18 cellular contexts compared by ENCODE assay signal in the genomic region with DNA sequence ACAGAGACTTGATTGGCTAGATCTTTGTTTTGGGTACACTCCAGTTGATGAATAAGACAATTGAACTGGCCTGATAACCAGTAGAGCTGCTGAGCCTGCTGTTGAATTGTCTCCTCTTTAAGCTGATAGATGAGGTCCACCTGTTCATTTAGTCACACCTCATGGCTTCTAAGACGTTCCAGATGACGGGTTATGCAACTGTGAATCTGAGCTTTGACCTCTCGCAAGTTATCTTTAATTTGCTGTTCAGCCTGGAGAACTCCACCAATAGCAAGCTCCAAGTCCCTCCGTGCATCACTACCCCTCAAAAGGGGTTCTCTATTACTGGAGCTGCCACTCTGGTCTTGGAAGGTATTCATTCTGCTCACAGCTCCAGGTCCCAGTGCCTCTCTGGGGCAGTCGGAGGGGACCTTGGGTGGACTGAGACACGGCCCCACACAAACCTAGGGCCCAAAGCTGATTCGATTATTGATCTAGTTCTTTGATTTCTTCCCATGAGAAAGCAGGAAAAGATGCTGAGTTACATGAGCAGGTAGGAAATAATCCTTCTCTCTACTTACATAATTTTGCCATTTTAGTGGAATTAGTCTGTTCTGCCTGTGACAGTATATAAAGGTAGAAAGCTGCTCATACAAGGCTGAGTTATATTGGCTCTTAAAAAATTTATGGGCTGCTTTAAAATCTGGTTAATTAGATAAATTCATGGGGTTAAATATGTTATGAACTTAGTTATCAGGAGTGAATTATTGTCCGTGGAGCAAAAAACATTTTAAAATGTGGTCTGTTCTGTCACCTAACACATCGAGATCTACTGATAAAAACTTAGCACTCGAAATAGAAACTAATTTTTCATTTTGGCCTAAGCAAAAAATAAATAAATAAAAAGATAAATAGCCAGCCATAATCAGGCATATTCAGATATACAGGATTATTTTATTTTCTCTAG. TPM values are rescaled to one million over a fixed set of nuclear protein-coding genes. Genes with fewer than 3 reads are reported as not detected.
DNase-seq lines count a peak whose midpoint lies in the region; ATAC-seq lines count a peak whose summit lies in the region.
"Had no signal": no experiment of that assay in that cellular context is flagged by ENCODE, and none has a peak within 500 bp of the region (broad histone marks: within the 10 kb centered on the region; RNA-seq: fewer than 3 reads in every experiment).

No MANE protein-coding gene starts in this region.

- ATAC-seq in GM18861 (IDR thresholded peaks at IDR 0.05; ENCODE audit: unreplicated experiment) (peak; percentile 34), GM19468 (IDR thresholded peaks at IDR 0.05; ENCODE audit: extremely low read depth, unreplicated experiment) (peak; percentile 63), HG03354 (IDR thresholded peaks at IDR 0.05; ENCODE audit: poor library complexity, severe bottlenecking, unreplicated experiment) (peak; percentile 63), HG03097 (IDR thresholded peaks at IDR 0.05; ENCODE audit: low FRiP score, unreplicated experiment) (no peak)
- no peak for ATAC-seq in natural killer cell treated with Interleukin-12 subunit alpha and Interleukin-12 subunit beta and Interleukin-15 and Interleukin-18, amount 100 ng/mL, for 72 hours
- ATAC-seq: T-cell had no signal

- no peak for DNase-seq in natural killer cell treated with Interleukin-12 subunit alpha and Interleukin-12 subunit beta and Interleukin-15 and Interleukin-18, amount 100 ng/mL, for 72 hours (ENCODE audit: low spot score)
- no peak for DNase-seq in COLO829 (ENCODE audit: low spot score)
- no peak for DNase-seq in NCI-H2171 treated with DMSO at 0.1 percent for 48 hours (lab: John Stamatoyannopoulos, UW)
- DNase-seq: GF-D8, head of caudate nucleus, NCI-H1930, T-cell, testis had no signal

- peaks cover 13% of the 10 kb centered on the region for H3K36me3 Mint-ChIP-seq in natural killer cell treated with Interleukin-12 subunit alpha and Interleukin-12 subunit beta and Interleukin-15 and Interleukin-18, amount 100 ng/mL, for 72 hours

- no peaks in the 10 kb centered on the region for H3K27me3 Mint-ChIP-seq in natural killer cell treated with Interleukin-12 subunit alpha and Interleukin-12 subunit beta and Interleukin-15 and Interleukin-18, amount 100 ng/mL, for 72 hours
- H3K27me3 Mint-ChIP-seq: T-cell had no signal

- peaks cover 3% of the 10 kb centered on the region for H3K9me3 Mint-ChIP-seq in natural killer cell treated with Interleukin-12 subunit alpha and Interleukin-12 subunit beta and Interleukin-15 and Interleukin-18, amount 100 ng/mL, for 72 hours

- H3K4me1 Mint-ChIP-seq in natural killer cell treated with Interleukin-12 subunit alpha and Interleukin-12 subunit beta and Interleukin-15 and Interleukin-18, amount 100 ng/mL, for 72 hours (ENCODE audit: low read depth in 2 of 2) = peaks cover 50 to 55% of the 10 kb centered on the region in 2 donors

- H3K27ac Mint-ChIP-seq in natural killer cell treated with Interleukin-12 subunit alpha and Interleukin-12 subunit beta and Interleukin-15 and Interleukin-18, amount 100 ng/mL, for 72 hours = peak overlapping the region; percentile 88 to 98
- H3K27ac Mint-ChIP-seq: activated T-helper 1 cell treated with anti-CD3 and anti-CD28 coated beads, Interleukin-12 subunit alpha, Interleukin-12 subunit beta, Interleukin-2, Interleukin-4 antibody, amounts not matched to agents 30 ng/mL and 10 ng/mL and 1 ng/mL, durations not matched to agents 14 hours and 24 hours and 36 hours; T-cell had no signal

- H3K4me3 Mint-ChIP-seq in natural killer cell treated with Interleukin-12 subunit alpha and Interleukin-12 subunit beta and Interleukin-15 and Interleukin-18, amount 100 ng/mL, for 72 hours = peak overlapping the region; percentile 65
- H3K4me3 Mint-ChIP-seq: activated T-helper 1 cell treated with anti-CD3 and anti-CD28 coated beads, Interleukin-12 subunit alpha, Interleukin-12 subunit beta, Interleukin-2, Interleukin-4 antibody, amounts not matched to agents 30 ng/mL and 10 ng/mL and 1 ng/mL, durations not matched to agents 14 hours and 24 hours and 36 hours; T-cell had no signal

RNA-seq across cellular contexts. Expression of gene MMAA, which starts 6.8 kb away (rescaled TPM):
- 10 to 100 TPM; 14.3 to 15.7 TPM for total RNA-seq in natural killer cell treated with Interleukin-12 subunit alpha and Interleukin-12 subunit beta and Interleukin-15 and Interleukin-18, amount 100 ng/mL, for 72 hours

RNA-seq across cellular contexts. Expression of gene C4orf51, which starts 54.0 kb away (rescaled TPM):
- total RNA-seq in natural killer cell treated with Interleukin-12 subunit alpha and Interleukin-12 subunit beta and Interleukin-15 and Interleukin-18, amount 100 ng/mL, for 72 hours = not detected
- total RNA-seq: activated T-helper 1 cell treated with anti-CD3 and anti-CD28 coated beads, Interleukin-12 subunit alpha, Interleukin-12 subunit beta, Interleukin-2, Interleukin-4 antibody, amounts not matched to agents 30 ng/mL and 10 ng/mL and 1 ng/mL, durations not matched to agents 14 hours and 24 hours and 36 hours; fibroblast of lung; GM23248; lung; NCI-H460; skeletal muscle tissue; T-cell had no signal

Comparison
In these comparisons a context has a peak if more than half of its experiments do, and no peak if none do; other contexts are left out.
1. ATAC-seq: peak in GM18861 (single experiment), GM19468 (single experiment) and HG03354 (single experiment); none in natural killer cell treated with Interleukin-12 subunit alpha and Interleukin-12 subunit beta and Interleukin-15 and Interleukin-18, amount 100 ng/mL, for 72 hours (0 of 2) and HG03097 (single experiment).